Comparison of ENCODE assay signal across 8 cellular contexts in genomic region chr12:13102481-13103195, GRCh38. TPM values are rescaled to one million over a fixed set of nuclear protein-coding genes. Genes with fewer than 3 reads are reported as not detected.
DNase-seq lines count a peak whose midpoint lies in the region; ATAC-seq, FAIRE-seq and TF ChIP-seq lines count a peak whose summit lies in the region.

No MANE protein-coding gene starts in this region.

- peak overlapping the region; percentile 100 for H3K27ac ChIP-seq in endothelial cell of umbilical vein (ENCODE audit: insufficient read depth, low read depth, low read length)

- H3K27me3 ChIP-seq in endothelial cell of umbilical vein (ENCODE audit: control insufficient read depth in 2 of 2, insufficient read depth in 2 of 2, low read length in 2 of 2): no peaks in the 10 kb centered on the region

- intact Hi-C loops in endothelial cell of umbilical vein (cut with micrococcal nuclease): no loop called here

- no peaks in the 10 kb centered on the region for H4K20me1 ChIP-seq in endothelial cell of umbilical vein (replicated peaks; ENCODE audit: control insufficient read depth, extremely low read depth, insufficient read depth, low read length)

- H3K4me1 Mint-ChIP-seq in osteocyte (ENCODE audit: unreplicated experiment): peaks cover 53% of the 10 kb centered on the region

- H3K9me3 Mint-ChIP-seq in osteocyte (ENCODE audit: unreplicated experiment): no peaks in the 10 kb centered on the region

- H3K36me3 ChIP-seq in endothelial cell of umbilical vein (ENCODE audit: control insufficient read depth in 2 of 2, extremely low read depth in 1 of 2, insufficient read depth in 2 of 2, low read length in 2 of 2): no peaks in the 10 kb centered on the region

- no peak overlapping the region for H3K9ac ChIP-seq in endothelial cell of umbilical vein (replicated peaks; ENCODE audit: extremely low read depth, insufficient read depth, low read length)

- no peaks in the 10 kb centered on the region for H3K27me3 Mint-ChIP-seq in osteocyte (ENCODE audit: unreplicated experiment)

- no peak for ATAC-seq in GM18517 (IDR thresholded peaks at IDR 0.05; ENCODE audit: unreplicated experiment)

- H3K27ac Mint-ChIP-seq in osteocyte (ENCODE audit: unreplicated experiment): peak overlapping the region; percentile 96

- no peaks in the 10 kb centered on the region for H3K9me1 ChIP-seq in endothelial cell of umbilical vein (replicated peaks; ENCODE audit: control insufficient read depth, extremely low read depth, insufficient read depth, low read length)

- H2AFZ ChIP-seq in endothelial cell of umbilical vein (ENCODE audit: low read depth, low read length): no peak overlapping the region

- no peak for TF ChIP-seq POLR2A in endothelial cell of umbilical vein (IDR thresholded peaks at IDR 0.05; ENCODE audit: low read depth, low read length)

- BruUV-seq in endothelial cell of umbilical vein (replicated peaks; lab: Mats Ljungman, UMichigan): no TSS peak

- no peaks in the 10 kb centered on the region for H3K79me2 ChIP-seq in endothelial cell of umbilical vein (ENCODE audit: control insufficient read depth, insufficient read depth, low read length)

- peaks cover 38% of the 10 kb centered on the region for H3K4me1 ChIP-seq in endothelial cell of umbilical vein (ENCODE audit: control insufficient read depth, extremely low read depth, insufficient read depth, low read length)

- peak overlapping the region; percentile 20 for H3K4me3 Mint-ChIP-seq in osteocyte (ENCODE audit: unreplicated experiment)

- H3K4me2 ChIP-seq in endothelial cell of umbilical vein (ENCODE audit: insufficient read depth, low read length): no peak overlapping the region

- H3K9me3 ChIP-seq in endothelial cell of umbilical vein (replicated peaks; ENCODE audit: control insufficient read depth, insufficient read depth, low read length): no peaks in the 10 kb centered on the region

- dilution Hi-C loops in endothelial cell of umbilical vein (cut with MboI; ENCODE audit: extremely low pct_ligation_motif_present, low sequenced_read_pairs): no loop called here

- no peak for FAIRE-seq in endothelial cell of umbilical vein (lab: Jason Lieb, UNC)

- H3K4me3 ChIP-seq in endothelial cell of umbilical vein (replicated peaks in 1 of 3; ENCODE audit: insufficient read depth in 1 of 3, low read depth in 1 of 3, low read length in 3 of 3): no peak overlapping the region

- POLR2A ChIA-PET in endothelial cell of umbilical vein (lab: Charles Lee): interaction anchor here (0.7 to 2.2 kb wide), 2 partner anchors 17 to 93 kb away, joined by 3 to 8 read pairs; partner anchors contain the start of gene EMP1

- no peaks in the 10 kb centered on the region for H3K36me3 Mint-ChIP-seq in osteocyte (ENCODE audit: unreplicated experiment)

- CTCF ChIA-PET in endothelial cell of umbilical vein (lab: Charles Lee): interaction anchor here (0.9 to 6.0 kb wide), 6 partner anchors 9 to 186 kb away, joined by 3 to 89 read pairs (median 4); no protein-coding TSS in a partner anchor

- TF ChIP-seq CTCF in endothelial cell of umbilical vein (IDR thresholded peaks at IDR 0.05; ENCODE audit: extremely low read depth in 1 of 2, insufficient read depth in 1 of 2, low read depth in 1 of 2, low read length in 2 of 2) (no peak), osteocyte (IDR thresholded peaks at IDR 0.05) (no peak)

- DNase-seq in C1 segment of cervical spinal cord (lab: John Stamatoyannopoulos, UW): peak in 11 of 14 donors; percentile 16 to 82 (median 38)
- peak; percentile 52 to 73 for DNase-seq in NCI-H524 (lab: John Stamatoyannopoulos, UW)
- DNase-seq in endothelial cell of umbilical vein (ENCODE audit: low read depth, low spot score): no peak
- no peak for DNase-seq in osteocyte (ENCODE audit: extremely low spot score, unreplicated experiment)
- no peak for DNase-seq in H4 (ENCODE audit: low spot score)
- DNase-seq in DMS 273 treated with DMSO at 0.1 percent for 48 hours (lab: John Stamatoyannopoulos, UW): no peak
- no peak for DNase-seq in GOT3 (lab: John Stamatoyannopoulos, UW)

TF ChIP-seq in endothelial cell of umbilical vein, 7 proteins besides CTCF, POLR2A, EP300 and RAD21:
- TF ChIP-seq MYC (IDR thresholded peaks at IDR 0.05; ENCODE audit: low read depth, low read length) (no peak), FOS (IDR thresholded peaks at IDR 0.05; ENCODE audit: borderline replicate concordance, insufficient read depth, low read length) (no peak), GATA2 (IDR thresholded peaks at IDR 0.05; ENCODE audit: insufficient read depth, insufficient read length, low read depth, low read length) (no peak), EZH2 (IDR thresholded peaks at IDR 0.05; ENCODE audit: borderline replicate concordance, low read depth, low read length, severe bottlenecking) (no peak), JUN (IDR thresholded peaks at IDR 0.05; ENCODE audit: borderline replicate concordance, insufficient read depth, insufficient read length, low read depth) (no peak), POLR2AphosphoS5 (IDR thresholded peaks at IDR 0.05; ENCODE audit: insufficient read depth, low read depth, low read length) (no peak), MAX (IDR thresholded peaks at IDR 0.05; ENCODE audit: insufficient read depth, insufficient read length) (no peak)

RNA-seq across cellular contexts. Expression of gene GSG1, which starts 0.8 kb away (rescaled TPM):
- total RNA-seq in endothelial cell of umbilical vein: not detected in 2 replicates
- not detected in 2 replicates for polyA plus RNA-seq in endothelial cell of umbilical vein
- not detected in 2 replicates for polyA plus RNA-seq in endothelial cell of umbilical vein (2011; cell fraction: cytosol; rRNA removed)
- polyA plus RNA-seq in endothelial cell of umbilical vein (2011; cell fraction: nucleus; rRNA removed): not detected in 2 replicates
- 0.16 TPM in 1 of 2 replicates, not detected in the other for polyA plus RNA-seq in endothelial cell of umbilical vein (2012)
- not detected in 2 replicates for polyA minus RNA-seq in endothelial cell of umbilical vein
- polyA minus RNA-seq in endothelial cell of umbilical vein (2011; cell fraction: cytosol; rRNA and poly(A)+ RNA removed): not detected
- polyA minus RNA-seq in endothelial cell of umbilical vein (2011; cell fraction: nucleus; rRNA and poly(A)+ RNA removed): not detected in 2 replicates
- total RNA-seq in osteocyte: not detected in 2 replicates
- total RNA-seq in H4 (2014; rRNA removed; shearing (Covaris generic)): 0.15 TPM in 1 of 2 replicates, not detected in the other

RNA-seq across cellular contexts. Expression of gene FAM234B, which starts 58.5 kb away (rescaled TPM):
- total RNA-seq in endothelial cell of umbilical vein: 9.4 and 13.2 TPM in 2 replicates
- polyA plus RNA-seq in endothelial cell of umbilical vein: 4.9 TPM in 2 replicates
- 4.7 and 5.1 TPM in 2 replicates for polyA plus RNA-seq in endothelial cell of umbilical vein (2011; cell fraction: cytosol; rRNA removed)
- polyA plus RNA-seq in endothelial cell of umbilical vein (2011; cell fraction: nucleus; rRNA removed): 7.5 and 8.2 TPM in 2 replicates
- 7.4 and 7.6 TPM in 2 replicates for polyA plus RNA-seq in endothelial cell of umbilical vein (2012)
- 20.3 and 24.7 TPM in 2 replicates for polyA minus RNA-seq in endothelial cell of umbilical vein
- polyA minus RNA-seq in endothelial cell of umbilical vein (2011; cell fraction: cytosol; rRNA and poly(A)+ RNA removed): 4.6 TPM
- polyA minus RNA-seq in endothelial cell of umbilical vein (2011; cell fraction: nucleus; rRNA and poly(A)+ RNA removed): 10.3 and 10.7 TPM in 2 replicates
- total RNA-seq in osteocyte: 5.0 and 6.8 TPM in 2 replicates
- 3.9 and 5.1 TPM in 2 replicates for total RNA-seq in H4 (2014; rRNA removed; shearing (Covaris generic))

Comparison
In these comparisons a context has a peak if more than half of its experiments do, and no peak if none do; other contexts are left out.
1. DNase-seq: peak in C1 segment of cervical spinal cord (11 of 14) and NCI-H524 (2 of 2); none in endothelial cell of umbilical vein (single experiment), osteocyte (single experiment), H4 (single experiment), DMS 273 treated with DMSO at 0.1 percent for 48 hours (single experiment) and GOT3 (single experiment).